ENCODE assay signal across 20 cellular contexts in the genomic region with DNA sequence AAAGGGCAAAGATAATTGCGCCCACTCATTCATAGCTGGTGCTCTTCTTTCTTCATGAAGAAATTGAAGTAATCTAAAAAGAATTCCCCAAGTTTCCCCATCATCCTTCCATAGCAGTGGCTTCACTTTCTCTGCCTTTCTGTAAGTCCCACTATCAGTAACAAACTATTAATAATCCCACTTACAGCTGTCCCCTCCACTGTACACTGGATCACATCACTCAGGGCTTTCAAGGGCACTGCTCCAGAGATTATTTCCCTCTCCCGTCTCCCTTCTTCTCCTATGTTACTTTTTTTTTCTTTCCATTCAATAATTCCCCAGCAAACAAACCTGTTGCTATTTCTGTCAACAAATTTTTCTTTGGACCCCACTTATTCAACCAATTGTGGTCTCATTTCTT.
"Had no signal": no experiment of that assay in that cellular context is flagged by ENCODE, and none has a peak within 500 bp of the region (broad histone marks: within the 10 kb centered on the region; RNA-seq: fewer than 3 reads in every experiment).

No MANE protein-coding gene starts in this region.

- DNase-seq: effector memory CD8-positive, alpha-beta T cell; foreskin fibroblast; gastrocnemius medialis; head of caudate nucleus; hippocampal formation; left cardiac atrium; left lung; lower lobe of right lung; natural killer cell; occipital lobe; pancreas; retina; stimulated activated CD4-positive, alpha-beta T cell treated with anti-CD3 and anti-CD28 coated beads, Interleukin-2, amount 100 ng/mL, for 24 hours; stimulated activated CD4-positive, alpha-beta T cell treated with anti-CD3 and anti-CD28 coated beads, Interleukin-4, amount 100 ng/mL, for 24 hours; stimulated activated naive CD4-positive, alpha-beta T cell treated with Interleukin-2 at 50 U/mL for 16 hours; stomach; thyroid gland had no signal

- H3K27me3 ChIP-seq: gastrocnemius medialis, left lung, pancreas, stomach, thyroid gland had no signal

- H3K9me3 ChIP-seq: gastrocnemius medialis, left lung, lower lobe of right lung, pancreas, stomach, thyroid gland had no signal

- H3K27ac ChIP-seq: coronary artery, gastrocnemius medialis, left lung, lower lobe of right lung, pancreas, stomach, thyroid gland had no signal

- H3K4me1 ChIP-seq: gastrocnemius medialis, left lung, lower lobe of right lung, pancreas, stomach, thyroid gland had no signal

- ATAC-seq: effector memory CD8-positive, alpha-beta T cell; gastrocnemius medialis; left lung; lower lobe of right lung; natural killer cell; pancreas; sciatic nerve; stimulated activated effector memory CD8-positive, alpha-beta T cell treated with anti-CD3 and anti-CD28 coated beads, Interleukin-12 subunit alpha, Interleukin-12 subunit beta, amount 100 ng/mL, for 72 hours had no signal

- H3K36me3 ChIP-seq: gastrocnemius medialis, left lung, lower lobe of right lung, pancreas, stomach, thyroid gland had no signal

- H3K4me3 ChIP-seq: coronary artery, gastrocnemius medialis, left lung, lower lobe of right lung, pancreas, stomach, thyroid gland had no signal
